27 cellular contexts compared by ENCODE assay signal in genomic region chr1:14292533-14292932, GRCh38.
"Had no signal": no experiment of that assay in that cellular context is flagged by ENCODE, and none has a peak within 500 bp of the region (broad histone marks: within the 10 kb centered on the region; RNA-seq: fewer than 3 reads in every experiment).

No MANE protein-coding gene starts in this region.

- H3K4me1 Mint-ChIP-seq: activated CD4-positive, alpha-beta T cell treated with anti-CD3 and anti-CD28 coated beads, Interleukin-2, amount 10 ng/mL, durations not matched to agents 24 days and 14 days; activated naive CD4-positive, alpha-beta T cell treated with anti-CD3 and anti-CD28 coated beads, Interleukin-2, amount 50 U/mL, for 24 hours; activated naive CD8-positive, alpha-beta T cell treated with anti-CD3 and anti-CD28 coated beads, Interleukin-2, amount 10 ng/mL, durations not matched to agents 7 days and 5 days; central memory CD8-positive, alpha-beta T cell had no signal

- H3K4me3 ChIP-seq: ascending aorta, cardiac muscle cell, K562 had no signal

- H3K9me3 Mint-ChIP-seq: activated CD4-positive, alpha-beta T cell treated with anti-CD3 and anti-CD28 coated beads, Interleukin-2, amount 10 ng/mL, durations not matched to agents 24 days and 14 days; activated CD8-positive, alpha-beta T cell treated with anti-CD3 and anti-CD28 coated beads for 36 hours; activated naive CD4-positive, alpha-beta T cell treated with anti-CD3 and anti-CD28 coated beads, Interleukin-2, amount 50 U/mL, for 24 hours; activated naive CD8-positive, alpha-beta T cell treated with anti-CD3 and anti-CD28 coated beads, Interleukin-2, amount 10 ng/mL, durations not matched to agents 7 days and 5 days; activated T-cell treated with anti-CD3 and anti-CD28 coated beads, Interleukin-2, amount 50 U/mL, for 24 hours; activated T-helper 2 cell treated with anti-CD3 and anti-CD28 coated beads, Interferon-gamma antibody, Interleukin-2, Interleukin-4, amounts not matched to agents 10 μg/mL and 5 μg/mL and 100 μg/mL, durations not matched to agents 14 hours and 24 hours and 36 hours; central memory CD8-positive, alpha-beta T cell had no signal

- H3K36me3 ChIP-seq: ascending aorta, cardiac muscle cell had no signal

- H3K27me3 ChIP-seq: ascending aorta, cardiac muscle cell had no signal

- ATAC-seq: activated CD8-positive, alpha-beta T cell treated with anti-CD3 and anti-CD28 coated beads for 36 hours; K562; SK-N-SH treated with all-trans-retinoic acid at 6 μM for 48 hours had no signal

- H3K27ac Mint-ChIP-seq: activated CD4-positive, alpha-beta T cell treated with anti-CD3 and anti-CD28 coated beads, Interleukin-2, amount 10 ng/mL, durations not matched to agents 24 days and 14 days; activated CD8-positive, alpha-beta T cell treated with anti-CD3 and anti-CD28 coated beads for 36 hours; activated naive CD4-positive, alpha-beta T cell treated with anti-CD3 and anti-CD28 coated beads, Interleukin-2, amount 50 U/mL, for 24 hours; activated naive CD8-positive, alpha-beta T cell treated with anti-CD3 and anti-CD28 coated beads, Interleukin-2, amount 10 ng/mL, durations not matched to agents 7 days and 5 days; activated T-cell treated with anti-CD3 and anti-CD28 coated beads, Interleukin-2, amount 50 U/mL, for 24 hours; activated T-helper 2 cell treated with anti-CD3 and anti-CD28 coated beads, Interferon-gamma antibody, Interleukin-2, Interleukin-4, amounts not matched to agents 10 μg/mL and 5 μg/mL and 100 μg/mL, durations not matched to agents 14 hours and 24 hours and 36 hours had no signal

- H3K27ac ChIP-seq: ascending aorta, cardiac muscle cell had no signal

- DNase-seq: activated CD4-positive, alpha-beta T cell treated with anti-CD3 and anti-CD28 coated beads, Interleukin-2, amount 10 ng/mL, durations not matched to agents 24 days and 14 days; activated CD4-positive, alpha-beta T cell treated with anti-CD3 and anti-CD28 coated beads, Interleukin-2, amount 50 U/mL, for 4 hours; activated CD8-positive, alpha-beta T cell treated with anti-CD3 and anti-CD28 coated beads for 36 hours; activated gamma-delta T cell; activated naive CD4-positive, alpha-beta T cell treated with Interleukin-2 at 50 U/mL for 16 hours; activated naive CD8-positive, alpha-beta T cell treated with anti-CD3 and anti-CD28 coated beads, Interleukin-2, amount 10 ng/mL, durations not matched to agents 7 days and 5 days; activated T-cell treated with anti-CD3 and anti-CD28 coated beads, Interleukin-2, amount 50 U/mL, for 24 hours; Karpas-422; NCI-H1105; NCI-H1417 treated with DMSO at 0.1 percent for 48 hours; NCI-H187 treated with DMSO at 0.1 percent for 48 hours; NCI-H2081; NCI-H226; NCI-H446 treated with DMSO at 0.1 percent for 48 hours; NCI-H524; NK-92 treated with Interleukin-12 subunit alpha and Interleukin-12 subunit beta, amount 100 ng/mL, for 24 hours; OCI-M1; SHP77 treated with DMSO at 0.1 percent for 48 hours; SW 1271; T-helper 1 cell had no signal

- H3K9me3 ChIP-seq: ascending aorta had no signal

- H3K4me3 Mint-ChIP-seq: activated CD4-positive, alpha-beta T cell treated with anti-CD3 and anti-CD28 coated beads, Interleukin-2, amount 10 ng/mL, durations not matched to agents 24 days and 14 days; activated CD8-positive, alpha-beta T cell treated with anti-CD3 and anti-CD28 coated beads for 36 hours; activated naive CD4-positive, alpha-beta T cell treated with anti-CD3 and anti-CD28 coated beads, Interleukin-2, amount 50 U/mL, for 24 hours; activated naive CD8-positive, alpha-beta T cell treated with anti-CD3 and anti-CD28 coated beads, Interleukin-2, amount 10 ng/mL, durations not matched to agents 7 days and 5 days; activated T-cell treated with anti-CD3 and anti-CD28 coated beads, Interleukin-2, amount 50 U/mL, for 24 hours; central memory CD8-positive, alpha-beta T cell had no signal

- H3K4me1 ChIP-seq: ascending aorta had no signal

- H3K27me3 Mint-ChIP-seq: activated naive CD8-positive, alpha-beta T cell treated with anti-CD3 and anti-CD28 coated beads, Interleukin-2, amount 10 ng/mL, durations not matched to agents 7 days and 5 days had no signal

- H3K36me3 Mint-ChIP-seq: activated naive CD4-positive, alpha-beta T cell treated with anti-CD3 and anti-CD28 coated beads, Interleukin-2, amount 50 U/mL, for 24 hours had no signal
